In the genomic region with DNA sequence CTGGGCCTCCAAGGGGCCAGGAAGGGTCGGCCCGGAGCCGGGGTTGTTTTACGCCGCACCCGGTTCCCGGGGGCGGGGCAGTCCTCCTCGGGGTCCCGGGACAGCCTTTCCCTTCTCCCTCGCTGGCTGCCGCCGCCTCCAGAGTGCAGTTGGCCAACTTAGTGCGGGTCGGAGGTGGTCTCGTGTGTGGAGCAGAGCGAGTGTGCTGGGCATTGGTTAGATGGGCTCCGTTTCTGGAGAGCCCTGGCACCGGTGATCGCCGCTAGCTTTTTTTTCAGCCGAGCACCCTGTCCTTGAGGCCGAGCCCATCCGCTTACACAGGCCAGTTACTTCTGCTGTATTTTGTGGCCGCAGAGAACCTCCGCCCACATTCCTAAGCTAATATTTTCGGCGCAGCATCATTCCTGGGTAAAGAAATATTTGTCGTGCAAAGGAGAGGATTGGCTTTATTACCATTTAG, we compare ENCODE assay signal across 1 cellular context.
TF ChIP-seq lines count a peak whose summit lies in the region.

No MANE protein-coding gene starts in this region.

TF ChIP-seq in GM23338, 12 proteins besides CTCF, POLR2A, EP300 and RAD21 (continued from another document):
- TF ChIP-seq, protein P1, sequence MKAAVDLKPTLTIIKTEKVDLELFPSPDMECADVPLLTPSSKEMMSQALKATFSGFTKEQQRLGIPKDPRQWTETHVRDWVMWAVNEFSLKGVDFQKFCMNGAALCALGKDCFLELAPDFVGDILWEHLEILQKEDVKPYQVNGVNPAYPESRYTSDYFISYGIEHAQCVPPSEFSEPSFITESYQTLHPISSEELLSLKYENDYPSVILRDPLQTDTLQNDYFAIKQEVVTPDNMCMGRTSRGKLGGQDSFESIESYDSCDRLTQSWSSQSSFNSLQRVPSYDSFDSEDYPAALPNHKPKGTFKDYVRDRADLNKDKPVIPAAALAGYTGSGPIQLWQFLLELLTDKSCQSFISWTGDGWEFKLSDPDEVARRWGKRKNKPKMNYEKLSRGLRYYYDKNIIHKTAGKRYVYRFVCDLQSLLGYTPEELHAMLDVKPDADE (IDR thresholded peaks at IDR 0.05), result no peak
- no peak for TF ChIP-seq JUNB (IDR thresholded peaks at IDR 0.05; ENCODE audit: unreplicated experiment)
- no peak for TF ChIP-seq STAT1 (IDR thresholded peaks at IDR 0.05; ENCODE audit: unreplicated experiment)
- TF ChIP-seq, protein P2, sequence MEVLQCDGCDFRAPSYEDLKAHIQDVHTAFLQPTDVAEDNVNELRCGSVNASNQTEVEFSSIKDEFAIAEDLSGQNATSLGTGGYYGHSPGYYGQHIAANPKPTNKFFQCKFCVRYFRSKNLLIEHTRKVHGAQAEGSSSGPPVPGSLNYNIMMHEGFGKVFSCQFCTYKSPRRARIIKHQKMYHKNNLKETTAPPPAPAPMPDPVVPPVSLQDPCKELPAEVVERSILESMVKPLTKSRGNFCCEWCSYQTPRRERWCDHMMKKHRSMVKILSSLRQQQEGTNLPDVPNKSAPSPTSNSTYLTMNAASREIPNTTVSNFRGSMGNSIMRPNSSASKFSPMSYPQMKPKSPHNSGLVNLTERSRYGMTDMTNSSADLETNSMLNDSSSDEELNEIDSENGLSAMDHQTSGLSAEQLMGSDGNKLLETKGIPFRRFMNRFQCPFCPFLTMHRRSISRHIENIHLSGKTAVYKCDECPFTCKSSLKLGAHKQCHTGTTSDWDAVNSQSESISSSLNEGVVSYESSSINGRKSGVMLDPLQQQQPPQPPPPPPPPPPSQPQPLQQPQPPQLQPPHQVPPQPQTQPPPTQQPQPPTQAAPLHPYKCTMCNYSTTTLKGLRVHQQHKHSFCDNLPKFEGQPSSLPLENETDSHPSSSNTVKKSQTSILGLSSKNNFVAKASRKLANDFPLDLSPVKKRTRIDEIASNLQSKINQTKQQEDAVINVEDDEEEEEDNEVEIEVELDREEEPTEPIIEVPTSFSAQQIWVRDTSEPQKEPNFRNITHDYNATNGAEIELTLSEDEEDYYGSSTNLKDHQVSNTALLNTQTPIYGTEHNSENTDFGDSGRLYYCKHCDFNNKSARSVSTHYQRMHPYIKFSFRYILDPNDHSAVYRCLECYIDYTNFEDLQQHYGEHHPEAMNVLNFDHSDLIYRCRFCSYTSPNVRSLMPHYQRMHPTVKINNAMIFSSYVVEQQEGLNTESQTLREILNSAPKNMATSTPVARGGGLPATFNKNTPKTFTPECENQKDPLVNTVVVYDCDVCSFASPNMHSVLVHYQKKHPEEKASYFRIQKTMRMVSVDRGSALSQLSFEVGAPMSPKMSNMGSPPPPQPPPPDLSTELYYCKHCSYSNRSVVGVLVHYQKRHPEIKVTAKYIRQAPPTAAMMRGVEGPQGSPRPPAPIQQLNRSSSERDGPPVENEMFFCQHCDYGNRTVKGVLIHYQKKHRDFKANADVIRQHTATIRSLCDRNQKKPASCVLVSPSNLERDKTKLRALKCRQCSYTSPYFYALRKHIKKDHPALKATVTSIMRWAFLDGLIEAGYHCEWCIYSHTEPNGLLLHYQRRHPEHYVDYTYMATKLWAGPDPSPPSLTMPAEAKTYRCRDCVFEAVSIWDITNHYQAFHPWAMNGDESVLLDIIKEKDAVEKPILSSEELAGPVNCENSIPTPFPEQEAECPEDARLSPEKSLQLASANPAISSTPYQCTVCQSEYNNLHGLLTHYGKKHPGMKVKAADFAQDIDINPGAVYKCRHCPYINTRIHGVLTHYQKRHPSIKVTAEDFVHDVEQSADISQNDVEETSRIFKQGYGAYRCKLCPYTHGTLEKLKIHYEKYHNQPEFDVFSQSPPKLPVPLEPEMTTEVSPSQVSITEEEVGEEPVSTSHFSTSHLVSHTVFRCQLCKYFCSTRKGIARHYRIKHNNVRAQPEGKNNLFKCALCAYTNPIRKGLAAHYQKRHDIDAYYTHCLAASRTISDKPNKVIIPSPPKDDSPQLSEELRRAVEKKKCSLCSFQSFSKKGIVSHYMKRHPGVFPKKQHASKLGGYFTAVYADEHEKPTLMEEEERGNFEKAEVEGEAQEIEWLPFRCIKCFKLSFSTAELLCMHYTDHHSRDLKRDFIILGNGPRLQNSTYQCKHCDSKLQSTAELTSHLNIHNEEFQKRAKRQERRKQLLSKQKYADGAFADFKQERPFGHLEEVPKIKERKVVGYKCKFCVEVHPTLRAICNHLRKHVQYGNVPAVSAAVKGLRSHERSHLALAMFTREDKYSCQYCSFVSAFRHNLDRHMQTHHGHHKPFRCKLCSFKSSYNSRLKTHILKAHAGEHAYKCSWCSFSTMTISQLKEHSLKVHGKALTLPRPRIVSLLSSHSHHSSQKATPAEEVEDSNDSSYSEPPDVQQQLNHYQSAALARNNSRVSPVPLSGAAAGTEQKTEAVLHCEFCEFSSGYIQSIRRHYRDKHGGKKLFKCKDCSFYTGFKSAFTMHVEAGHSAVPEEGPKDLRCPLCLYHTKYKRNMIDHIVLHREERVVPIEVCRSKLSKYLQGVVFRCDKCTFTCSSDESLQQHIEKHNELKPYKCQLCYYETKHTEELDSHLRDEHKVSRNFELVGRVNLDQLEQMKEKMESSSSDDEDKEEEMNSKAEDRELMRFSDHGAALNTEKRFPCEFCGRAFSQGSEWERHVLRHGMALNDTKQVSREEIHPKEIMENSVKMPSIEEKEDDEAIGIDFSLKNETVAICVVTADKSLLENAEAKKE (CRISPR knock-in tag; IDR thresholded peaks at IDR 0.05), result no peak
- TF ChIP-seq NANOG (IDR thresholded peaks at IDR 0.05; ENCODE audit: borderline replicate concordance), result no peak
